ENCODE assay signal across 38 cellular contexts in genomic region chr9:126070071-126070470, GRCh38.
"Had no signal": no experiment of that assay in that cellular context is flagged by ENCODE, and none has a peak within 500 bp of the region (broad histone marks: within the 10 kb centered on the region; RNA-seq: fewer than 3 reads in every experiment).

No MANE protein-coding gene starts in this region.

- H3K4me3 Mint-ChIP-seq: activated CD4-positive, alpha-beta memory T cell treated with anti-CD3 and anti-CD28 coated beads, Interleukin-2, amount 10 ng/mL, durations not matched to agents 7 days and 5 days; activated CD4-positive, alpha-beta T cell treated with anti-CD3 and anti-CD28 coated beads for 36 hours; activated CD4-positive, alpha-beta T cell treated with anti-CD3 and anti-CD28 coated beads, Interleukin-2, amount 10 ng/mL, durations not matched to agents 7 days and 5 days; activated CD8-positive, alpha-beta memory T cell treated with anti-CD3 and anti-CD28 coated beads, Interleukin-2, amount 10 ng/mL, durations not matched to agents 7 days and 5 days; activated CD8-positive, alpha-beta T cell treated with anti-CD3 and anti-CD28 coated beads, Interleukin-2, amount 10 ng/mL, durations not matched to agents 7 days and 5 days; activated naive CD4-positive, alpha-beta T cell treated with anti-CD3 and anti-CD28 coated beads, Interleukin-2, amount 10 ng/mL, durations not matched to agents 7 days and 5 days; activated naive CD4-positive, alpha-beta T cell treated with anti-CD3 and anti-CD28 coated beads, Interleukin-2, amount 50 U/mL, for 24 hours; activated naive CD8-positive, alpha-beta T cell; activated naive CD8-positive, alpha-beta T cell treated with anti-CD3 and anti-CD28 coated beads, Interleukin-2, amount 10 ng/mL, durations not matched to agents 7 days and 5 days; activated naive CD8-positive, alpha-beta T cell treated with anti-CD3 and anti-CD28 coated beads, Interleukin-2, amount 50 U/mL, for 24 hours; activated T-cell treated with anti-CD3 and anti-CD28 coated beads, Interleukin-2, amount 50 U/mL, for 24 hours; brain; central memory CD8-positive, alpha-beta T cell; T-helper 1 cell treated with Interleukin-12 subunit alpha and Interleukin-12 subunit beta and Interleukin-4 antibody, amounts not matched to agents 30 μg/mL and 1 μg/mL, for 36 hours; T-helper 2 cell treated with Interferon-gamma antibody and Interleukin-4, amounts not matched to agents 5 μg/mL and 100 μg/mL, for 36 hours; WTC11 had no signal

- H3K9me3 Mint-ChIP-seq: activated CD4-positive, alpha-beta memory T cell treated with anti-CD3 and anti-CD28 coated beads, Interleukin-2, amount 10 ng/mL, durations not matched to agents 7 days and 5 days; activated CD4-positive, alpha-beta T cell treated with anti-CD3 and anti-CD28 coated beads, Interleukin-2, amount 10 ng/mL, durations not matched to agents 7 days and 5 days; activated naive CD4-positive, alpha-beta T cell treated with anti-CD3 and anti-CD28 coated beads, Interleukin-2, amount 10 ng/mL, durations not matched to agents 7 days and 5 days; activated naive CD4-positive, alpha-beta T cell treated with anti-CD3 and anti-CD28 coated beads, Interleukin-2, amount 50 U/mL, for 24 hours; activated naive CD8-positive, alpha-beta T cell treated with anti-CD3 and anti-CD28 coated beads, Interleukin-2, amount 10 ng/mL, durations not matched to agents 7 days and 5 days; activated naive CD8-positive, alpha-beta T cell treated with anti-CD3 and anti-CD28 coated beads, Interleukin-2, amount 50 U/mL, for 24 hours; activated T-cell treated with anti-CD3 and anti-CD28 coated beads, Interleukin-2, amount 50 U/mL, for 24 hours; activated T-helper 2 cell treated with anti-CD3 and anti-CD28 coated beads, Interferon-gamma antibody, Interleukin-2, Interleukin-4, amounts not matched to agents 10 μg/mL and 5 μg/mL and 100 μg/mL, durations not matched to agents 14 hours and 24 hours and 36 hours; central memory CD8-positive, alpha-beta T cell; T-helper 1 cell treated with Interleukin-12 subunit alpha and Interleukin-12 subunit beta and Interleukin-4 antibody, amounts not matched to agents 30 μg/mL and 1 μg/mL, for 36 hours; T-helper 2 cell treated with Interferon-gamma antibody and Interleukin-4, amounts not matched to agents 5 μg/mL and 100 μg/mL, for 36 hours had no signal

- H3K4me3 ChIP-seq: ascending aorta, cardiac muscle cell had no signal

- H3K27me3 Mint-ChIP-seq: activated CD4-positive, alpha-beta T cell treated with anti-CD3 and anti-CD28 coated beads, Interleukin-2, amount 10 ng/mL, durations not matched to agents 7 days and 5 days had no signal

- H3K27ac Mint-ChIP-seq: activated CD4-positive, alpha-beta memory T cell treated with anti-CD3 and anti-CD28 coated beads, Interleukin-2, amount 10 ng/mL, durations not matched to agents 7 days and 5 days; activated CD4-positive, alpha-beta T cell treated with anti-CD3 and anti-CD28 coated beads for 36 hours; activated CD4-positive, alpha-beta T cell treated with anti-CD3 and anti-CD28 coated beads, Interleukin-2, amount 10 ng/mL, durations not matched to agents 7 days and 5 days; activated CD8-positive, alpha-beta memory T cell treated with anti-CD3 and anti-CD28 coated beads, Interleukin-2, amount 10 ng/mL, durations not matched to agents 7 days and 5 days; activated CD8-positive, alpha-beta T cell treated with anti-CD3 and anti-CD28 coated beads, Interleukin-2, amount 10 ng/mL, durations not matched to agents 7 days and 5 days; activated naive CD4-positive, alpha-beta T cell treated with anti-CD3 and anti-CD28 coated beads, Interleukin-2, amount 10 ng/mL, durations not matched to agents 7 days and 5 days; activated naive CD4-positive, alpha-beta T cell treated with anti-CD3 and anti-CD28 coated beads, Interleukin-2, amount 50 U/mL, for 24 hours; activated naive CD8-positive, alpha-beta T cell; activated naive CD8-positive, alpha-beta T cell treated with anti-CD3 and anti-CD28 coated beads, Interleukin-2, amount 10 ng/mL, durations not matched to agents 7 days and 5 days; activated naive CD8-positive, alpha-beta T cell treated with anti-CD3 and anti-CD28 coated beads, Interleukin-2, amount 50 U/mL, for 24 hours; activated T-cell treated with anti-CD3 and anti-CD28 coated beads, Interleukin-2, amount 50 U/mL, for 24 hours; activated T-helper 2 cell treated with anti-CD3 and anti-CD28 coated beads, Interferon-gamma antibody, Interleukin-2, Interleukin-4, amounts not matched to agents 10 μg/mL and 5 μg/mL and 100 μg/mL, durations not matched to agents 14 hours and 24 hours and 36 hours; brain; T-helper 1 cell treated with Interleukin-12 subunit alpha and Interleukin-12 subunit beta and Interleukin-4 antibody, amounts not matched to agents 30 μg/mL and 1 μg/mL, for 36 hours; T-helper 2 cell treated with Interferon-gamma antibody and Interleukin-4, amounts not matched to agents 5 μg/mL and 100 μg/mL, for 36 hours; WTC11 had no signal

- ATAC-seq: activated CD4-positive, alpha-beta T cell treated with anti-CD3 and anti-CD28 coated beads for 36 hours; activated CD4-positive, CD25-positive, alpha-beta regulatory T cell treated with anti-CD3 and anti-CD28 coated beads, Interleukin-2, amount 50 U/mL, for 24 hours; activated CD8-positive, alpha-beta memory T cell treated with anti-CD3 and anti-CD28 coated beads, Interleukin-2, amount 10 ng/mL, durations not matched to agents 7 days and 5 days; activated CD8-positive, alpha-beta T cell treated with anti-CD3 and anti-CD28 coated beads, Interleukin-2, amount 10 ng/mL, durations not matched to agents 7 days and 5 days; activated naive CD8-positive, alpha-beta T cell treated with anti-CD3 and anti-CD28 coated beads, Interleukin-2, amount 50 U/mL, for 24 hours; WTC11 had no signal

- H3K36me3 ChIP-seq: ascending aorta, cardiac muscle cell, WERI-Rb-1 had no signal

- H3K36me3 Mint-ChIP-seq: activated CD8-positive, alpha-beta memory T cell treated with anti-CD3 and anti-CD28 coated beads, Interleukin-2, amount 10 ng/mL, durations not matched to agents 7 days and 5 days; activated naive CD4-positive, alpha-beta T cell treated with anti-CD3 and anti-CD28 coated beads, Interleukin-2, amount 10 ng/mL, durations not matched to agents 7 days and 5 days; activated naive CD4-positive, alpha-beta T cell treated with anti-CD3 and anti-CD28 coated beads, Interleukin-2, amount 50 U/mL, for 24 hours; activated naive CD8-positive, alpha-beta T cell; activated naive CD8-positive, alpha-beta T cell treated with anti-CD3 and anti-CD28 coated beads, Interleukin-2, amount 10 ng/mL, durations not matched to agents 7 days and 5 days; brain; WTC11 had no signal

- H3K27me3 ChIP-seq: ascending aorta, cardiac muscle cell had no signal

- H3K4me1 Mint-ChIP-seq: activated CD4-positive, alpha-beta memory T cell treated with anti-CD3 and anti-CD28 coated beads, Interleukin-2, amount 10 ng/mL, durations not matched to agents 7 days and 5 days; activated CD4-positive, alpha-beta T cell treated with anti-CD3 and anti-CD28 coated beads for 36 hours; activated CD4-positive, alpha-beta T cell treated with anti-CD3 and anti-CD28 coated beads, Interleukin-2, amount 10 ng/mL, durations not matched to agents 7 days and 5 days; activated CD8-positive, alpha-beta memory T cell treated with anti-CD3 and anti-CD28 coated beads, Interleukin-2, amount 10 ng/mL, durations not matched to agents 7 days and 5 days; activated naive CD4-positive, alpha-beta T cell treated with anti-CD3 and anti-CD28 coated beads, Interleukin-2, amount 10 ng/mL, durations not matched to agents 7 days and 5 days; activated naive CD4-positive, alpha-beta T cell treated with anti-CD3 and anti-CD28 coated beads, Interleukin-2, amount 50 U/mL, for 24 hours; activated naive CD8-positive, alpha-beta T cell treated with anti-CD3 and anti-CD28 coated beads, Interleukin-2, amount 10 ng/mL, durations not matched to agents 7 days and 5 days; activated naive CD8-positive, alpha-beta T cell treated with anti-CD3 and anti-CD28 coated beads, Interleukin-2, amount 50 U/mL, for 24 hours; brain; central memory CD8-positive, alpha-beta T cell had no signal

- DNase-seq: activated CD4-positive, alpha-beta memory T cell treated with anti-CD3 and anti-CD28 coated beads, Interleukin-2, amount 10 ng/mL, durations not matched to agents 7 days and 5 days; activated CD4-positive, alpha-beta T cell treated with anti-CD3 and anti-CD28 coated beads for 1 hour; activated CD4-positive, alpha-beta T cell treated with anti-CD3 and anti-CD28 coated beads for 36 hours; activated CD4-positive, alpha-beta T cell treated with anti-CD3 and anti-CD28 coated beads for 48 hours; activated CD4-positive, alpha-beta T cell treated with anti-CD3 and anti-CD28 coated beads, Interleukin-2, amount 10 ng/mL, durations not matched to agents 7 days and 5 days; activated CD4-positive, alpha-beta T cell treated with anti-CD3 and anti-CD28 coated beads, Interleukin-2, amount 50 U/mL, for 48 hours; activated CD4-positive, CD25-positive, alpha-beta regulatory T cell; activated CD8-positive, alpha-beta memory T cell treated with anti-CD3 and anti-CD28 coated beads for 24 hours; activated CD8-positive, alpha-beta memory T cell treated with anti-CD3 and anti-CD28 coated beads, Interleukin-2, amount 10 ng/mL, durations not matched to agents 7 days and 5 days; activated CD8-positive, alpha-beta memory T cell treated with anti-CD3 and anti-CD28 coated beads, Interleukin-2, amount 50 U/mL, for 48 hours; activated CD8-positive, alpha-beta T cell treated with anti-CD3 and anti-CD28 coated beads, Interleukin-2, amount 10 ng/mL, durations not matched to agents 7 days and 5 days; activated effector memory CD4-positive, alpha-beta T cell treated with Interleukin-2 at 50 U/mL for 16 hours; activated gamma-delta T cell; activated naive CD4-positive, alpha-beta T cell treated with anti-CD3 and anti-CD28 coated beads, Interleukin-2, amount 10 ng/mL, durations not matched to agents 7 days and 5 days; activated naive CD4-positive, alpha-beta T cell treated with Interleukin-2 at 50 U/mL for 16 hours; activated naive CD8-positive, alpha-beta T cell treated with anti-CD3 and anti-CD28 coated beads, Interleukin-2, amount 10 ng/mL, durations not matched to agents 7 days and 5 days; activated naive CD8-positive, alpha-beta T cell treated with anti-CD3 and anti-CD28 coated beads, Interleukin-2, amount 50 U/mL, for 24 hours; activated T-cell treated with anti-CD3 and anti-CD28 coated beads, Interleukin-2, amount 50 U/mL, for 24 hours; activated T-cell treated with anti-CD3 and anti-CD28 coated beads, Interleukin-2, amount 50 U/mL, for 48 hours; amygdala; anterior cingulate cortex; caudate nucleus; cerebellar nuclear complex; T-helper 1 cell; T-helper 2 cell; T-helper 9 cell; WERI-Rb-1 had no signal
